16 cellular contexts compared by ENCODE assay signal in the genomic region with DNA sequence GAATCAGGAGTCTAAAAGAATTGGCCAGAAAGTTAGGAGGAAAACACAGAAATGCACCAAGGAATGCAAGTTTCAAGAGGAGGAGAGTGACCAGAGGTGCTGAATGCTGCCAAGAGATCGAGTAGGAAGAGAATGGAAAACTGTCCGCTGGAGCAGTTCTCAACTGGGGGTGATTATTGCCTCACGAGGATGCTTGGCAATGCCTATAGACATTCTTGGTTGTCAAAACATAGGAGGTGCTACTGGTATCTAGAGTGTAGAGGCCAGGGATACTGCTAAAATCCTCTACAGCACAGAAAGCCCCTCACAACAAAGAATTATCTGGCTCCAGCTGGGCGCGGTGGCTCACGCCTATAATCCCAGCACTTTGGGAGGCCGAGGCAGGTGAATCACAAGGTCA.
"Had no signal": no experiment of that assay in that cellular context is flagged by ENCODE, and none has a peak within 500 bp of the region (broad histone marks: within the 10 kb centered on the region; RNA-seq: fewer than 3 reads in every experiment).

No MANE protein-coding gene starts in this region.

- H3K36me3 ChIP-seq: thoracic aorta had no signal

- DNase-seq: activated CD4-positive, alpha-beta T cell treated with anti-CD3 and anti-CD28 coated beads, Interleukin-2, amount 50 U/mL, for 4 hours; activated T-cell treated with anti-CD3 and anti-CD28 coated beads for 4 hours; amygdala; foreskin melanocyte; hypothalamus; left ventricle myocardium superior; mammary epithelial cell; midbrain; retina; stimulated activated CD4-positive, alpha-beta T cell treated with anti-CD3 and anti-CD28 coated beads, Interleukin-4, amount 100 ng/mL, for 1 hour; stimulated activated naive CD4-positive, alpha-beta T cell treated with Interleukin-2 at 50 U/mL for 16 hours had no signal

- H3K4me3 ChIP-seq: SK-N-MC, thoracic aorta had no signal

- H3K4me3 Mint-ChIP-seq: natural killer cell treated with Interleukin-12 subunit alpha and Interleukin-12 subunit beta and Interleukin-15 and Interleukin-18, amount 100 ng/mL, for 72 hours; T-helper 2 cell treated with Interferon-gamma antibody and Interleukin-4, amounts not matched to agents 5 μg/mL and 100 μg/mL, for 36 hours had no signal

- H3K9me3 Mint-ChIP-seq: natural killer cell treated with Interleukin-12 subunit alpha and Interleukin-12 subunit beta and Interleukin-15 and Interleukin-18, amount 100 ng/mL, for 72 hours; T-helper 2 cell treated with Interferon-gamma antibody and Interleukin-4, amounts not matched to agents 5 μg/mL and 100 μg/mL, for 36 hours had no signal

- ATAC-seq: left ventricle myocardium superior; natural killer cell treated with Interleukin-12 subunit alpha and Interleukin-12 subunit beta and Interleukin-15 and Interleukin-18, amount 100 ng/mL, for 72 hours had no signal

- H3K27me3 Mint-ChIP-seq: natural killer cell treated with Interleukin-12 subunit alpha and Interleukin-12 subunit beta and Interleukin-15 and Interleukin-18, amount 100 ng/mL, for 72 hours; progenitor cell of endocrine pancreas had no signal

- H3K27ac ChIP-seq: SK-N-MC, thoracic aorta had no signal

- H3K9me3 ChIP-seq: thoracic aorta had no signal

- H3K27ac Mint-ChIP-seq: T-helper 2 cell treated with Interferon-gamma antibody and Interleukin-4, amounts not matched to agents 5 μg/mL and 100 μg/mL, for 36 hours had no signal
